In the genomic region with DNA sequence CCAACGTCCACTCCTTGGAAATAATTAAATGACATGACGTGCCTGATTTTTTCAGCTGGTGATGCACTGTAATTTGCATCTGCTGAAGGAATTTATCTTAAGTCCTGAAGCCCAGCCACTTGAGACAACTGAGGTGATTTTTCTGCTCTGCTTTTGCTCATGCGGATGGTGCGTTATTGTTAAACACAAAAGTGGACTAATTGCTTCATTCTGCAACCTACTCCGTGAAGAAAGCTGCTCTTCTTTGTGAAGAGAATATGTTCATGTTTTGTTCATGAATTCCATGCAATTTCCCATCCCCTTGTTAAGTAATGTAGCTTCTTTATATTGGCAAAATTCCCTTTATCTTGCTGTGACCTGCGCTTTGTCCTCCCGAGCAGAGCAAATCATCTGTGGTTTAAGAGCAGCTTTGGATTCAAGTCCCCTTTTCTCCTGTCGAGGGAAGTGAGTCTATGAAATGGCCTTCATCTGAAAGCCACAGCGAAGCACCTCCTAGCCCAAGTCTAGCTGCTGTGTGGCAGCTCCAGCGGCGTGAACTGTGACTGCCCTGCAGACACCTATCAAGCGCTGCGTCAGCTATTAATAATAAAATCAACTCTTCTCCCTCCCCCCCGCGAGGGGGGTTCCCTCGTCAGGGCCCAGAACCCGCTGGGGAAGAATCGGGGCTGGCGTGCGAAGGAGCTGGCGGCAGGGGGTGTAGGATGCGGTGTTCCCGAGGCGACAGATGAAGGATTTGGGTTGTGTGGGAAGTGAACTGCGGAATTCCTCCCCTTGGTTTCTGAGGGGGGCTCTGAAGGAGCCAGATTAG, we compare ENCODE assay signal across 1 cellular context.
TF ChIP-seq lines count a peak whose summit lies in the region.

No MANE protein-coding gene starts in this region.

TF ChIP-seq in HepG2, 621 proteins besides CTCF, POLR2A, EP300 and RAD21 (continued from another document):
- TF ChIP-seq, protein P1, sequence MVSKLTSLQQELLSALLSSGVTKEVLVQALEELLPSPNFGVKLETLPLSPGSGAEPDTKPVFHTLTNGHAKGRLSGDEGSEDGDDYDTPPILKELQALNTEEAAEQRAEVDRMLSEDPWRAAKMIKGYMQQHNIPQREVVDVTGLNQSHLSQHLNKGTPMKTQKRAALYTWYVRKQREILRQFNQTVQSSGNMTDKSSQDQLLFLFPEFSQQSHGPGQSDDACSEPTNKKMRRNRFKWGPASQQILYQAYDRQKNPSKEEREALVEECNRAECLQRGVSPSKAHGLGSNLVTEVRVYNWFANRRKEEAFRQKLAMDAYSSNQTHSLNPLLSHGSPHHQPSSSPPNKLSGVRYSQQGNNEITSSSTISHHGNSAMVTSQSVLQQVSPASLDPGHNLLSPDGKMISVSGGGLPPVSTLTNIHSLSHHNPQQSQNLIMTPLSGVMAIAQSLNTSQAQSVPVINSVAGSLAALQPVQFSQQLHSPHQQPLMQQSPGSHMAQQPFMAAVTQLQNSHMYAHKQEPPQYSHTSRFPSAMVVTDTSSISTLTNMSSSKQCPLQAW (CRISPR knock-in tag; IDR thresholded peaks at IDR 0.05): peak; percentile 36; the same call in 1 of the 2 replicates
- TF ChIP-seq ZNF737 (CRISPR knock-in tag; IDR thresholded peaks at IDR 0.05; ENCODE audit: borderline replicate concordance): no peak
- peak; percentile 13; the same call in 1 of the 2 replicates for TF ChIP-seq MAFF (IDR thresholded peaks at IDR 0.05; ENCODE audit: low read depth, low read length)
- TF ChIP-seq RFXANK (CRISPR knock-in tag; IDR thresholded peaks at IDR 0.05): no peak
- TF ChIP-seq ZNF616 (CRISPR knock-in tag; IDR thresholded peaks at IDR 0.05; ENCODE audit: low read depth): 0 out of 2 replicates have a peak, but pooled peaks have one; percentile 7
- 0 out of 2 replicates have a peak, but pooled peaks have one; percentile 16 for TF ChIP-seq DNMT3B (CRISPR knock-in tag; conservative IDR thresholded peaks at IDR 0.05)
- TF ChIP-seq ZNF790 (CRISPR knock-in tag; IDR thresholded peaks at IDR 0.05; ENCODE audit: borderline replicate concordance): peak; percentile 3; the same call in 1 of the 2 replicates
- 0 out of 2 replicates have a peak, but pooled peaks have one; percentile 9 for TF ChIP-seq DR1 (CRISPR knock-in tag; IDR thresholded peaks at IDR 0.05)
- TF ChIP-seq, protein P2, sequence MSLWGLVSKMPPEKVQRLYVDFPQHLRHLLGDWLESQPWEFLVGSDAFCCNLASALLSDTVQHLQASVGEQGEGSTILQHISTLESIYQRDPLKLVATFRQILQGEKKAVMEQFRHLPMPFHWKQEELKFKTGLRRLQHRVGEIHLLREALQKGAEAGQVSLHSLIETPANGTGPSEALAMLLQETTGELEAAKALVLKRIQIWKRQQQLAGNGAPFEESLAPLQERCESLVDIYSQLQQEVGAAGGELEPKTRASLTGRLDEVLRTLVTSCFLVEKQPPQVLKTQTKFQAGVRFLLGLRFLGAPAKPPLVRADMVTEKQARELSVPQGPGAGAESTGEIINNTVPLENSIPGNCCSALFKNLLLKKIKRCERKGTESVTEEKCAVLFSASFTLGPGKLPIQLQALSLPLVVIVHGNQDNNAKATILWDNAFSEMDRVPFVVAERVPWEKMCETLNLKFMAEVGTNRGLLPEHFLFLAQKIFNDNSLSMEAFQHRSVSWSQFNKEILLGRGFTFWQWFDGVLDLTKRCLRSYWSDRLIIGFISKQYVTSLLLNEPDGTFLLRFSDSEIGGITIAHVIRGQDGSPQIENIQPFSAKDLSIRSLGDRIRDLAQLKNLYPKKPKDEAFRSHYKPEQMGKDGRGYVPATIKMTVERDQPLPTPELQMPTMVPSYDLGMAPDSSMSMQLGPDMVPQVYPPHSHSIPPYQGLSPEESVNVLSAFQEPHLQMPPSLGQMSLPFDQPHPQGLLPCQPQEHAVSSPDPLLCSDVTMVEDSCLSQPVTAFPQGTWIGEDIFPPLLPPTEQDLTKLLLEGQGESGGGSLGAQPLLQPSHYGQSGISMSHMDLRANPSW (CRISPR knock-in tag; IDR thresholded peaks at IDR 0.05; ENCODE audit: borderline replicate concordance): 0 out of 2 replicates have a peak, but pooled peaks have one; percentile 33
- TF ChIP-seq LCORL (IDR thresholded peaks at IDR 0.05): no peak
- peak; percentile 43; the same call in 1 of the 2 replicates for TF ChIP-seq LCORL (CRISPR knock-in tag; IDR thresholded peaks at IDR 0.05)
- peak; percentile 36 to 41 for TF ChIP-seq MAFK (conservative IDR thresholded peaks at IDR 0.05 in 1 of 2, IDR thresholded peaks at IDR 0.05 in 1 of 2; ENCODE audit: low read length in 2 of 2)
- TF ChIP-seq, protein P3, sequence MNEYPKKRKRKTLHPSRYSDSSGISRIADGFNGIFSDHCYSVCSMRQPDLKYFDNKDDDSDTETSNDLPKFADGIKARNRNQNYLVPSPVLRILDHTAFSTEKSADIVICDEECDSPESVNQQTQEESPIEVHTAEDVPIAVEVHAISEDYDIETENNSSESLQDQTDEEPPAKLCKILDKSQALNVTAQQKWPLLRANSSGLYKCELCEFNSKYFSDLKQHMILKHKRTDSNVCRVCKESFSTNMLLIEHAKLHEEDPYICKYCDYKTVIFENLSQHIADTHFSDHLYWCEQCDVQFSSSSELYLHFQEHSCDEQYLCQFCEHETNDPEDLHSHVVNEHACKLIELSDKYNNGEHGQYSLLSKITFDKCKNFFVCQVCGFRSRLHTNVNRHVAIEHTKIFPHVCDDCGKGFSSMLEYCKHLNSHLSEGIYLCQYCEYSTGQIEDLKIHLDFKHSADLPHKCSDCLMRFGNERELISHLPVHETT (CRISPR knock-in tag; conservative IDR thresholded peaks at IDR 0.05): 0 out of 2 replicates have a peak, but pooled peaks have one; percentile 6
- TF ChIP-seq, protein P4, sequence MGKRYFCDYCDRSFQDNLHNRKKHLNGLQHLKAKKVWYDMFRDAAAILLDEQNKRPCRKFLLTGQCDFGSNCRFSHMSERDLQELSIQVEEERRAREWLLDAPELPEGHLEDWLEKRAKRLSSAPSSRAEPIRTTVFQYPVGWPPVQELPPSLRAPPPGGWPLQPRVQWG (CRISPR knock-in tag; IDR thresholded peaks at IDR 0.05; ENCODE audit: borderline replicate concordance, low read depth): 0 out of 2 replicates have a peak, but pooled peaks have one; percentile 55
- no peak for TF ChIP-seq RARG (CRISPR knock-in tag; IDR thresholded peaks at IDR 0.05; ENCODE audit: low read depth)
- TF ChIP-seq ZNF350 (CRISPR knock-in tag; IDR thresholded peaks at IDR 0.05; ENCODE audit: borderline replicate concordance, low read depth): 0 out of 2 replicates have a peak, but pooled peaks have one; percentile 36
- no peak for TF ChIP-seq TEAD3 (CRISPR knock-in tag; optimal IDR thresholded peaks at IDR 0.05; ENCODE audit: borderline replicate concordance)
- TF ChIP-seq PHF20 (CRISPR knock-in tag; IDR thresholded peaks at IDR 0.05): 0 out of 2 replicates have a peak, but pooled peaks have one; percentile 21
- TF ChIP-seq SMAD1 (CRISPR knock-in tag; IDR thresholded peaks at IDR 0.05; ENCODE audit: borderline replicate concordance, low read depth): peak; percentile 20; the same call in 1 of the 2 replicates
- TF ChIP-seq, protein P5, sequence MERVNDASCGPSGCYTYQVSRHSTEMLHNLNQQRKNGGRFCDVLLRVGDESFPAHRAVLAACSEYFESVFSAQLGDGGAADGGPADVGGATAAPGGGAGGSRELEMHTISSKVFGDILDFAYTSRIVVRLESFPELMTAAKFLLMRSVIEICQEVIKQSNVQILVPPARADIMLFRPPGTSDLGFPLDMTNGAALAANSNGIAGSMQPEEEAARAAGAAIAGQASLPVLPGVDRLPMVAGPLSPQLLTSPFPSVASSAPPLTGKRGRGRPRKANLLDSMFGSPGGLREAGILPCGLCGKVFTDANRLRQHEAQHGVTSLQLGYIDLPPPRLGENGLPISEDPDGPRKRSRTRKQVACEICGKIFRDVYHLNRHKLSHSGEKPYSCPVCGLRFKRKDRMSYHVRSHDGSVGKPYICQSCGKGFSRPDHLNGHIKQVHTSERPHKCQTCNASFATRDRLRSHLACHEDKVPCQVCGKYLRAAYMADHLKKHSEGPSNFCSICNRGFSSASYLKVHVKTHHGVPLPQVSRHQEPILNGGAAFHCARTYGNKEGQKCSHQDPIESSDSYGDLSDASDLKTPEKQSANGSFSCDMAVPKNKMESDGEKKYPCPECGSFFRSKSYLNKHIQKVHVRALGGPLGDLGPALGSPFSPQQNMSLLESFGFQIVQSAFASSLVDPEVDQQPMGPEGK (CRISPR knock-in tag; IDR thresholded peaks at IDR 0.05): 0 out of 2 replicates have a peak, but pooled peaks have one; percentile 37
- 0 out of 2 replicates have a peak, but pooled peaks have one; percentile 33 for TF ChIP-seq ZNF234 (CRISPR knock-in tag; conservative IDR thresholded peaks at IDR 0.05)
- no peak for TF ChIP-seq NR3C1 (CRISPR knock-in tag; IDR thresholded peaks at IDR 0.05)
